8 cellular contexts compared by ENCODE assay signal in the genomic region with DNA sequence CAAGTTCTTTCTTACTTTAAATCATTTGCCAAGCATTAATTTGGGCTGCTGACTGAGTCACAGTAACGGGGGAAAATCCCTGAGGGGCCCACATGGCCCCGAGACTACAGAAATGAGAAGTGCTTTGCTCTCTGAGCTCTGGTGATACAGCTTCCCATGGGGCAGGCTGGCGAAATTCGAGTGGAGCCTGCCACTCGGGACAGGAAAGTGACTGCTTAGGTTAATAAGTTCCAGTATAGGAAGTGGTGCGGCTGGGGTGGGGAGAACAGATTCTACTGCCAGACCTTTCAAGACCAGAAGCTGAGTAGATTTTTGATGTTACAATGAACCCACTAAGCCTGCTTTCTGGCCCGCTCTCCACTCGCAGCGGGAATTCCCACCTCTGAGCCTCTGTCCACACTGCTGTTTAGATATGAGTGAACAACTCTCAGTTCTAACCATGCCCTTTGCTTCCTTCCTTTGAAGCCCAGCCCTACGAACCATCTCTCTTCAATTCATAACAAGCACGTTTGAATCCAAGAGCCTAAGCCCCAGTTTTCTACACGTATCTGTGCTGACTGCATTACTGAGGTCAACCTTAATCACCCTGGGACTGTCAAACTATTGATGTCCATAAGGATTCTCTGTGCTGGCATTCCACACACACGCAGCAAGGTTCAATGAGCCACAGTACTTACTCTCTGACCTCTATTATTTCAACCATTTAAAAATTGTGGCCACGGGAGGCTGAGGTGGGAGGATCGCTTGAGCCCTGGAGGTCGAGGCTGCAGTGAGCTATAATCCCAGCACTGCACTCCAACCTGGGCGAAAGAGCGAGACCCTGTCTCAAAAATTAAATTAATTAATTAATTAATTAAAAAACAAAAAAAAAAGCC. TPM values are rescaled to one million over a fixed set of nuclear protein-coding genes. Genes with fewer than 3 reads are reported as not detected.
A peak's percentile ranks its signal among the peaks of the same experiment; 100 is the strongest.
DNase-seq lines count a peak whose midpoint lies in the region; ATAC-seq, FAIRE-seq and TF ChIP-seq lines count a peak whose summit lies in the region.

No MANE protein-coding gene starts in this region.

- H3K27me3 ChIP-seq in bronchial epithelial cell (ENCODE audit: control insufficient read depth, insufficient read depth, low read length), result no peaks in the 10 kb centered on the region
- H3K27me3 ChIP-seq in HAP-1 (ENCODE audit: low read depth), result no peaks in the 10 kb centered on the region

- H3K27ac ChIP-seq in temporal lobe (ENCODE audit: low read depth, low read length), result peak overlapping the region; percentile 90

- no peaks in the 10 kb centered on the region; the same call in 1 of the 2 replicates for H3K4me1 ChIP-seq in HAP-1

- H3K4me3 Mint-ChIP-seq in T-helper 2 cell treated with Interferon-gamma antibody and Interleukin-4, amounts not matched to agents 5 μg/mL and 100 μg/mL, for 36 hours, result peak overlapping the region; percentile 74
- H3K4me3 Mint-ChIP-seq in naive B cell, result peak overlapping the region; percentile 65 to 92 (median 84)

- peaks cover 51% of the 10 kb centered on the region for H3K4me1 Mint-ChIP-seq in T-helper 2 cell treated with Interferon-gamma antibody and Interleukin-4, amounts not matched to agents 5 μg/mL and 100 μg/mL, for 36 hours (ENCODE audit: low read depth)
- H3K4me1 Mint-ChIP-seq in naive B cell, result peaks cover 43 to 76% (median 75%) of the 10 kb centered on the region in 3 donors

- H3K9me3 ChIP-seq in HAP-1, result peaks cover 9% of the 10 kb centered on the region; the same call in 1 of the 2 replicates

- H3K27ac Mint-ChIP-seq in T-helper 2 cell treated with Interferon-gamma antibody and Interleukin-4, amounts not matched to agents 5 μg/mL and 100 μg/mL, for 36 hours, result peak overlapping the region; percentile 85
- H3K27ac Mint-ChIP-seq in naive B cell, result peak overlapping the region; percentile 92 to 98 (median 98)

- ATAC-seq in GM18511 (IDR thresholded peaks at IDR 0.05; ENCODE audit: unreplicated experiment), result peak; percentile 78
- ATAC-seq in HG02943 (IDR thresholded peaks at IDR 0.05; ENCODE audit: low read depth, unreplicated experiment), result peak; percentile 67
- ATAC-seq in naive B cell (ENCODE audit: low read depth in 2 of 2), result peak; percentile 87 to 89

- no peak overlapping the region for H3K4me3 ChIP-seq in bronchial epithelial cell (ENCODE audit: low read depth, low read length)
- no peak overlapping the region for H3K4me3 ChIP-seq in HAP-1

- H3K36me3 ChIP-seq in bronchial epithelial cell (ENCODE audit: control insufficient read depth, insufficient read depth, low read length) (peaks cover 11% of the 10 kb centered on the region), HAP-1 (replicated peaks) (peaks cover 11% of the 10 kb centered on the region)

- DNase-seq in T-helper 2 cell treated with Interferon-gamma antibody and Interleukin-4, amounts not matched to agents 5 μg/mL and 100 μg/mL, for 36 hours (ENCODE audit: low spot score), result peak; percentile 90
- DNase-seq in bronchial epithelial cell (ENCODE audit: low read depth) (peak; percentile 47), naive B cell (peak; percentile 80), HAP-1 (ENCODE audit: low spot score in 2 of 2) (no peak), NCI-H2029 (lab: John Stamatoyannopoulos, UW) (no peak)

- in situ Hi-C loops in HAP-1 (cut with MboI; ENCODE audit: low sequenced_read_pairs), result no loop called here

- FAIRE-seq in bronchial epithelial cell (lab: Jason Lieb, UNC), result no peak

- no peaks in the 10 kb centered on the region for H3K27me3 Mint-ChIP-seq in T-helper 2 cell treated with Interferon-gamma antibody and Interleukin-4, amounts not matched to agents 5 μg/mL and 100 μg/mL, for 36 hours (ENCODE audit: low read depth)
- no peaks in the 10 kb centered on the region for H3K27me3 Mint-ChIP-seq in naive B cell

- TF ChIP-seq CTCF in bronchial epithelial cell (IDR thresholded peaks at IDR 0.05; ENCODE audit: insufficient read depth, low read length, severe bottlenecking), result no peak

- H3K9me3 Mint-ChIP-seq in T-helper 2 cell treated with Interferon-gamma antibody and Interleukin-4, amounts not matched to agents 5 μg/mL and 100 μg/mL, for 36 hours, result peaks cover 3% of the 10 kb centered on the region
- H3K9me3 Mint-ChIP-seq in naive B cell, result no peaks in the 10 kb centered on the region

- peaks cover 49% of the 10 kb centered on the region for H3K36me3 Mint-ChIP-seq in T-helper 2 cell treated with Interferon-gamma antibody and Interleukin-4, amounts not matched to agents 5 μg/mL and 100 μg/mL, for 36 hours (ENCODE audit: low read depth)
- no peaks in the 10 kb centered on the region for H3K36me3 Mint-ChIP-seq in naive B cell

RNA-seq across cellular contexts. Expression of gene ZBTB17, which starts 9.6 kb away (rescaled TPM):
- 33.7 and 34.3 TPM in 2 replicates for total RNA-seq in bronchial epithelial cell
- 10 to 100 TPM in 3 of 6 donors, 1 to 10 TPM in 3; 3.6 to 34.9 (median 10.0) TPM for polyA plus RNA-seq in naive B cell (ENCODE audit: low read depth in 6 of 6)
- 26.3 TPM for total RNA-seq in temporal lobe

RNA-seq across cellular contexts. Expression of gene SRARP, which starts 37.7 kb away (rescaled TPM):
- total RNA-seq in bronchial epithelial cell, result not detected in 2 replicates
- polyA plus RNA-seq in naive B cell (ENCODE audit: low read depth in 6 of 6), result not detected
- 1.5 TPM for total RNA-seq in temporal lobe

RNA-seq across cellular contexts. Expression of gene HSPB7, which starts 51.5 kb away (rescaled TPM):
- under 0.01 TPM in 1 of 2 replicates, not detected in the other for total RNA-seq in bronchial epithelial cell
- not detected for polyA plus RNA-seq in naive B cell (ENCODE audit: low read depth in 6 of 6)
- not detected for total RNA-seq in temporal lobe

RNA-seq across cellular contexts. Expression of gene CLCNKA, which starts 55.5 kb away (rescaled TPM):
- total RNA-seq in bronchial epithelial cell (not detected in 2 replicates), temporal lobe (not detected)
- polyA plus RNA-seq in naive B cell (ENCODE audit: low read depth in 6 of 6), result not detected

Comparison
In these comparisons a context has a peak if more than half of its experiments do, and no peak if none do; other contexts are left out.
1. DNase-seq: peak in T-helper 2 cell treated with Interferon-gamma antibody and Interleukin-4, amounts not matched to agents 5 μg/mL and 100 μg/mL, for 36 hours (single experiment), bronchial epithelial cell (single experiment) and naive B cell (single experiment); none in HAP-1 (0 of 2) and NCI-H2029 (single experiment).
2. Peak in every context shown above with its lines, with median percentiles within 50 percentile points of each other: ATAC-seq.